In the genomic region with DNA sequence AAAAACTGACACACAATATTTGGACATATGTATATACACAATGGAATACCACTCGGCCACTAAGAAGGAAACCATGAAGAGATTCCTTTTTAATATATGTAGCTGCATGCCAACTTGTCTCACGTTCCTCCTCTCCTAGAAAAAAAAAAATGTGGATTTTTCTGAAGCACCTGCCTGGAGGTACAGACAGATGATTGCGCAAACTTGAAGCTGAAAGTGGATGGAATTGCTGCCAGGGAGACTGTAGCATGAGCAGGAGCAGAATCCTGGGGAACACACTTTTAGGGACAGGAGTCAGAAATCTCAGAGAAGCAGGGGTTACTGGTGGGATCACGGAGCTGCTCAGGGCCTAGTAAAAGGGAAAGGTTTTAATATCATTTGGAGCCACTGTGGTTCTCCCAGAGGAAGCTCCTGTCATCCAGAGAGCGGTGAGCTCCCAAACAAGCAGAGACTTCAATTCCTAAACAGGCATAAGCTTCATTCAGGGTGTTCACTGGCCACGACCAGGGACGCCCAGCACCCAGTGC, we compare ENCODE assay signal across 8 cellular contexts. TPM values are rescaled to one million over a fixed set of nuclear protein-coding genes. Genes with fewer than 3 reads are reported as not detected.
DNase-seq lines count a peak whose midpoint lies in the region; ATAC-seq and TF ChIP-seq lines count a peak whose summit lies in the region.

No MANE protein-coding gene starts in this region.

- TF ChIP-seq CTCF in BJ (IDR thresholded peaks at IDR 0.05; ENCODE audit: insufficient read depth, low read depth, low read length) (no peak), chondrocyte (IDR thresholded peaks at IDR 0.05) (no peak), natural killer cell (IDR thresholded peaks at IDR 0.05) (no peak)

- H3K9me3 Mint-ChIP-seq in chondrocyte (ENCODE audit: low read depth) (no peaks in the 10 kb centered on the region), natural killer cell (no peaks in the 10 kb centered on the region)

- DNase-seq in BJ (ENCODE audit: low read depth) (no peak), chondrocyte (ENCODE audit: low spot score) (no peak), natural killer cell (no peak), H4 (ENCODE audit: low spot score) (no peak), SKM-1 (lab: John Stamatoyannopoulos, UW; ENCODE audit: unreplicated experiment) (no peak)
- no peak for DNase-seq in Jurkat, Clone E6-1 (ENCODE audit: low read depth, low spot score)
- DNase-seq in activated CD4-positive, alpha-beta T cell treated with anti-CD3 and anti-CD28 coated beads for 1 hour = no peak

- peaks cover 2% of the 10 kb centered on the region for H3K27me3 ChIP-seq in BJ (ENCODE audit: control insufficient read depth, insufficient read depth, low read length)

- intact Hi-C loops in natural killer cell (cut with micrococcal nuclease) = no loop called here

- peak overlapping the region; percentile 60 for H3K4me3 ChIP-seq in BJ (ENCODE audit: low read depth, low read length)
- peak overlapping the region; percentile 65 for H3K4me3 ChIP-seq in Jurkat, Clone E6-1 (ENCODE audit: low read length)

- H3K36me3 ChIP-seq in BJ (ENCODE audit: control insufficient read depth, insufficient read depth, low read length) = no peaks in the 10 kb centered on the region

- CTCF ChIA-PET in BJ (lab: Yijun Ruan, JAX) = interaction anchor here (0.7 to 3.0 kb wide), 15 partner anchors 9 to 1340 kb away, joined by 3 to 40 read pairs (median 7); a partner anchor contains a TSS

- H3K27ac Mint-ChIP-seq in chondrocyte (ENCODE audit: unreplicated experiment) (no peak overlapping the region), natural killer cell (no peak overlapping the region)

- H3K36me3 Mint-ChIP-seq in chondrocyte (ENCODE audit: low read depth) (peaks cover 4% of the 10 kb centered on the region), natural killer cell (no peaks in the 10 kb centered on the region)

- H3K4me3 Mint-ChIP-seq in chondrocyte (ENCODE audit: unreplicated experiment) (peak overlapping the region; percentile 74), natural killer cell (peak overlapping the region; percentile 79)

- ATAC-seq in natural killer cell = no peak
- no peak for ATAC-seq in HG03520 (IDR thresholded peaks at IDR 0.05; ENCODE audit: unreplicated experiment)

- peaks cover 8% of the 10 kb centered on the region for H3K4me1 Mint-ChIP-seq in chondrocyte (ENCODE audit: low read depth)
- peaks cover 5 to 12% of the 10 kb centered on the region in 2 donors for H3K4me1 Mint-ChIP-seq in natural killer cell

- peaks cover 5% of the 10 kb centered on the region for H3K27me3 Mint-ChIP-seq in chondrocyte (ENCODE audit: low read depth)
- H3K27me3 Mint-ChIP-seq in natural killer cell (ENCODE audit: low read depth in 2 of 2) = peaks cover 48% of the 10 kb centered on the region in 2 donors

- POLR2A ChIA-PET in BJ (lab: Charles Lee) = no interaction called here

RNA-seq across cellular contexts. Expression of a gene that starts 0.6 kb away (rescaled TPM):
- polyA plus RNA-seq in BJ (2011; rRNA removed) = 14.9 and 22.9 TPM in 2 replicates
- polyA minus RNA-seq in BJ (2011; rRNA and poly(A)+ RNA removed) = 4.9 and 5.8 TPM in 2 replicates
- polyA plus RNA-seq in Jurkat, Clone E6-1 (2012; ENCODE audit: insufficient read depth, insufficient read length) = 28.4 TPM
- total RNA-seq in chondrocyte (8.9 to 13.5 TPM (median 12.8 TPM) in 3 replicates), natural killer cell (1 to 10 TPM in 1 of 3 donors, under 1 TPM in 2; 0.16 to 1.7 (median 0.34) TPM)
- 47.6 and 52.5 TPM in 2 replicates for total RNA-seq in H4 (2014; rRNA removed; shearing (Covaris generic))

RNA-seq across cellular contexts. Expression of a gene that starts 30.8 kb away (rescaled TPM):
- polyA plus RNA-seq in BJ (2011; rRNA removed) = not detected in 2 replicates
- polyA minus RNA-seq in BJ (2011; rRNA and poly(A)+ RNA removed) = not detected in 2 replicates
- polyA plus RNA-seq in Jurkat, Clone E6-1 (2012; ENCODE audit: insufficient read depth, insufficient read length) = 8.9 TPM
- not detected in 3 replicates for total RNA-seq in chondrocyte
- total RNA-seq in natural killer cell = not detected
- not detected in 2 replicates for total RNA-seq in H4 (2014; rRNA removed; shearing (Covaris generic))
